Comparison of ENCODE assay signal across 9 cellular contexts in the genomic region with DNA sequence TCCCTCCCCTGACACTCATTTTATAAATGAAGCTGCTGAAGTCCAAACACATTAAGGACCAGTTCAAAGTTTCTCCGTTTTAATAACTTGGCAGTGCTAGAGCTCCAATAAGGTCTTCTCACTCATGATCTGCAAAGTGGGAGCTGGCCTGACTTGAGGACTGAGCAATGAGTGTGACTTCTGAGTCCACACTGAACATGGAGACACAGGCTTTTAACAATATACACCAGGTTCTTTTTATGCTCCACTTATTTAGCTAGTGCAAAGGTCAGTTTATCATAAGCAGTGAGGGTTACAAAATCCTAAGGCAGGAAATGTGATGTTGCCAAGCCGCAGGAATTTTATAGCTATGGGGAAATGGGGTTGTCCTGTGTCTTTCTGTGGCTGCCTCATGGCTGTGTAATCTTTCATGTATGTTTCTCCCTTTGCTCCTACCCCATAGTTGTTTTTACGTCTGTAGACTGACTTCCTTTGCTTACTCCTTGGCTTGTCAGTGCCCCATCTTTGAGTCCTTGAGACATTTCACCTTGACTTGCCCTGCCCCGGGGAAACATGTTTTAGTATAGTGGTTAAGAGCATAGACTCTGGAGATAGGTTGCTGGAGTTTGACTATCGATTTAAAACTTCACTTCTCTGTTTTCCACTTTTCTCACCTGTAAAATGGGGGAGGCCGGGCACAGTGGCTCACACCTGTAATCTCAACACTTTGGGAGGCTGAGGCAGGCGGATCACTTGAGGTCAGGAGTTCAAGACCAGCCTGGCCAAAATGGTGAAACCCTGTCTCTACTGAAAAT.
DNase-seq lines count a peak whose midpoint lies in the region; ATAC-seq lines count a peak whose summit lies in the region.
"Had no signal": no experiment of that assay in that cellular context is flagged by ENCODE, and none has a peak within 500 bp of the region (broad histone marks: within the 10 kb centered on the region; RNA-seq: fewer than 3 reads in every experiment).

No MANE protein-coding gene starts in this region.

- H3K9me3 Mint-ChIP-seq in activated T-cell treated with anti-CD3 and anti-CD28 coated beads, Interleukin-2, amount 50 U/mL, for 24 hours: no peaks in the 10 kb centered on the region

- H3K4me3 Mint-ChIP-seq in activated T-cell treated with anti-CD3 and anti-CD28 coated beads, Interleukin-2, amount 50 U/mL, for 24 hours: no peak overlapping the region

- peaks cover 16% of the 10 kb centered on the region for H3K27me3 Mint-ChIP-seq in activated T-cell treated with anti-CD3 and anti-CD28 coated beads, Interleukin-2, amount 50 U/mL, for 24 hours

- H3K27ac ChIP-seq in stomach smooth muscle (ENCODE audit: low read length): peak overlapping the region; percentile 25

- no peaks in the 10 kb centered on the region for H3K36me3 Mint-ChIP-seq in activated T-cell treated with anti-CD3 and anti-CD28 coated beads, Interleukin-2, amount 50 U/mL, for 24 hours (ENCODE audit: low read depth)

- no peaks in the 10 kb centered on the region for H3K9me3 ChIP-seq in stomach smooth muscle (ENCODE audit: control insufficient read depth in 2 of 2, low read length in 2 of 2)

- no peak for ATAC-seq in HG03571 (IDR thresholded peaks at IDR 0.05; ENCODE audit: unreplicated experiment)
- ATAC-seq in HG03108 (IDR thresholded peaks at IDR 0.05; ENCODE audit: unreplicated experiment): no peak

- no peak overlapping the region for H3K27ac Mint-ChIP-seq in activated T-cell treated with anti-CD3 and anti-CD28 coated beads, Interleukin-2, amount 50 U/mL, for 24 hours

- peak; percentile 71 for DNase-seq in HS-27A (ENCODE audit: low read depth)
- DNase-seq in T1000 (lab: John Stamatoyannopoulos, UW): peak; percentile 62
- peak; percentile 89 for DNase-seq in glomerular visceral epithelial cell (ENCODE audit: extremely low spot score)
- DNase-seq in RKO (ENCODE audit: low spot score): no peak
- no peak for DNase-seq in activated T-cell treated with anti-CD3 and anti-CD28 coated beads, Interleukin-2, amount 50 U/mL, for 24 hours
- DNase-seq: effector CD8-positive, alpha-beta T cell had no signal

- no peak overlapping the region for H3K9ac ChIP-seq in stomach smooth muscle (ENCODE audit: low read length in 2 of 2)

- H3K4me1 Mint-ChIP-seq in activated T-cell treated with anti-CD3 and anti-CD28 coated beads, Interleukin-2, amount 50 U/mL, for 24 hours (ENCODE audit: low read depth): peaks cover 52% of the 10 kb centered on the region

- no peaks in the 10 kb centered on the region for H3K27me3 ChIP-seq in stomach smooth muscle (ENCODE audit: control insufficient read depth in 1 of 2, insufficient read depth in 2 of 2, low read length in 2 of 2)

- H3K4me3 ChIP-seq in stomach smooth muscle (ENCODE audit: low read length in 2 of 2): no peak overlapping the region

- H3K4me1 ChIP-seq in stomach smooth muscle (ENCODE audit: control insufficient read depth, insufficient read depth, low read length): peaks cover 14% of the 10 kb centered on the region

- H3K36me3 ChIP-seq in stomach smooth muscle (ENCODE audit: control insufficient read depth in 2 of 2, insufficient read depth in 2 of 2, low read length in 2 of 2): no peaks in the 10 kb centered on the region

Comparison
In these comparisons a context has a peak if more than half of its experiments do, and no peak if none do; other contexts are left out.
1. DNase-seq: peak in HS-27A (single experiment), T1000 (single experiment) and glomerular visceral epithelial cell (single experiment); none in RKO (single experiment) and activated T-cell treated with anti-CD3 and anti-CD28 coated beads, Interleukin-2, amount 50 U/mL, for 24 hours (single experiment).